10 cellular contexts compared by ENCODE assay signal in the genomic region with DNA sequence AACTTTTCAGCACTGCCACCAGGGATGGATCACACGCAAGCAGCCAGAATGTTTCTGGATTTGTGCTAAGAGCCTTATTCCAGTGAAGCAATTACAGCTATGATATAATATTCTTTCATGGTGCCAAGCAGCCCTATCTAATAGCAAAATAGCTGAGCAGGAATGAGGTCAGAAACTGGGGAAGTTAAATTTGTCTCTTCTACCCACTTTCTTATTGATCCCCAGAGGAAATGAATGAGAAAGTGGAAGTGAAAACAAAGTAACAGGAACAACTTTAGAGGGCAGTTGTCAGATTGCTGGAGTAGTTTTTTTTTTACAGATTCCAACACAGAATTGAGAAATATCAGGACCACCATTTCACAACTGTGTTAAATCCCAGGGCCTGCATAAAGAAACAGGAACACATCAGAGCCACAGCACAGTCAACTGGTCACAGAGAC. TPM values are rescaled to one million over a fixed set of nuclear protein-coding genes. Genes with fewer than 3 reads are reported as not detected.
DNase-seq lines count a peak whose midpoint lies in the region; ATAC-seq and TF ChIP-seq lines count a peak whose summit lies in the region.
"Had no signal": no experiment of that assay in that cellular context is flagged by ENCODE, and none has a peak within 500 bp of the region (broad histone marks: within the 10 kb centered on the region; RNA-seq: fewer than 3 reads in every experiment).

No MANE protein-coding gene starts in this region.

- no peak for TF ChIP-seq CTCF in activated B cell treated with CpG ODN at 0.5 μM for 24 hours (IDR thresholded peaks at IDR 0.05)
- TF ChIP-seq CTCF in esophagus muscularis mucosa (IDR thresholded peaks at IDR 0.05) = no peak
- no peak for TF ChIP-seq CTCF in WTC11 (IDR thresholded peaks at IDR 0.05)

- CTCF ChIA-PET in activated B cell treated with CpG ODN at 0.5 μM for 24 hours (lab: Charles Lee) (interaction anchor here (1.5 to 2.6 kb wide), 3 partner anchors 24 to 84 kb away, joined by 3 to 8 read pairs (median 5); no protein-coding TSS in a partner anchor), WTC11 (lab: Charles Lee) (no interaction called here)
- CTCF ChIA-PET in activated CD4-positive, alpha-beta memory T cell treated with anti-CD3 and anti-CD28 coated beads, Interleukin-2, amount 10 ng/mL, durations not matched to agents 7 days and 5 days (lab: Charles Lee) = interaction anchor here (0.5 to 0.6 kb wide), 2 partner anchors 20 to 764 kb away, joined by 3 to 4 read pairs; no protein-coding TSS in a partner anchor

- H3K4me3 Mint-ChIP-seq in activated B cell treated with CpG ODN at 0.5 μM for 24 hours = peak overlapping the region; percentile 15
- no peak overlapping the region for H3K4me3 Mint-ChIP-seq in activated CD4-positive, alpha-beta memory T cell treated with anti-CD3 and anti-CD28 coated beads, Interleukin-2, amount 10 ng/mL, durations not matched to agents 7 days and 5 days
- no peak overlapping the region for H3K4me3 Mint-ChIP-seq in WTC11

- peak overlapping the region in 2 of 4 donors; percentile 7 to 19 for H3K27ac ChIP-seq in esophagus muscularis mucosa (replicated peaks in 1 of 4)

- H3K4me3 ChIP-seq in esophagus muscularis mucosa = no peak overlapping the region

- no peaks in the 10 kb centered on the region for H3K9me3 ChIP-seq in esophagus muscularis mucosa

- H3K4me1 Mint-ChIP-seq in activated B cell treated with CpG ODN at 0.5 μM for 24 hours (peaks cover 50% of the 10 kb centered on the region), WTC11 (peaks cover 23% of the 10 kb centered on the region)
- H3K4me1 Mint-ChIP-seq in activated CD4-positive, alpha-beta memory T cell treated with anti-CD3 and anti-CD28 coated beads, Interleukin-2, amount 10 ng/mL, durations not matched to agents 7 days and 5 days = peaks cover 17% of the 10 kb centered on the region

- peak overlapping the region; percentile 50 for H3K27ac Mint-ChIP-seq in activated B cell treated with CpG ODN at 0.5 μM for 24 hours
- no peak overlapping the region for H3K27ac Mint-ChIP-seq in activated CD4-positive, alpha-beta memory T cell treated with anti-CD3 and anti-CD28 coated beads, Interleukin-2, amount 10 ng/mL, durations not matched to agents 7 days and 5 days
- H3K27ac Mint-ChIP-seq in WTC11 = no peak overlapping the region
- H3K27ac Mint-ChIP-seq: progenitor cell of endocrine pancreas had no signal

- peaks cover 0 to 4% (median 0%) of the 10 kb centered on the region in 4 donors for H3K4me1 ChIP-seq in esophagus muscularis mucosa

- H3K27me3 ChIP-seq in esophagus muscularis mucosa = no peaks in the 10 kb centered on the region

- H3K36me3 Mint-ChIP-seq in activated B cell treated with CpG ODN at 0.5 μM for 24 hours (ENCODE audit: low read depth) = peaks cover 10% of the 10 kb centered on the region
- peaks cover 35% of the 10 kb centered on the region for H3K36me3 Mint-ChIP-seq in activated CD4-positive, alpha-beta memory T cell treated with anti-CD3 and anti-CD28 coated beads, Interleukin-2, amount 10 ng/mL, durations not matched to agents 7 days and 5 days (ENCODE audit: low read depth)
- H3K36me3 Mint-ChIP-seq in WTC11 = no peaks in the 10 kb centered on the region

- POLR2A ChIA-PET in activated B cell treated with CpG ODN at 0.5 μM for 24 hours (lab: Charles Lee) (interaction anchor here (0.7 to 2.0 kb wide), 3 partner anchors 45 to 1551 kb away, joined by 3 to 8 read pairs (median 4); a partner anchor contains a TSS), WTC11 (lab: Charles Lee) (interaction anchor here (0.6 kb wide), 1 partner anchor 167 kb away, joined by 4 read pairs; no protein-coding TSS in a partner anchor)
- POLR2A ChIA-PET in activated CD4-positive, alpha-beta memory T cell treated with anti-CD3 and anti-CD28 coated beads, Interleukin-2, amount 10 ng/mL, durations not matched to agents 7 days and 5 days (lab: Charles Lee) = interaction anchor here (1.0 kb wide), 1 partner anchor 43 kb away, joined by 3 read pairs; no protein-coding TSS in a partner anchor

- DNase-seq in activated B cell treated with CpG ODN at 0.5 μM for 24 hours = no peak
- no peak for DNase-seq in sciatic nerve (ENCODE audit: low spot score)
- DNase-seq in esophagus muscularis mucosa (ENCODE audit: extremely low spot score) = no peak
- no peak for DNase-seq in activated CD4-positive, alpha-beta memory T cell treated with anti-CD3 and anti-CD28 coated beads, Interleukin-2, amount 10 ng/mL, durations not matched to agents 7 days and 5 days
- DNase-seq in NCI-H345 (lab: John Stamatoyannopoulos, UW) = no peak
- no peak for DNase-seq in WTC11 (ENCODE audit: low spot score)
- DNase-seq: activated naive CD4-positive, alpha-beta T cell treated with anti-CD3 and anti-CD28 coated beads, Interleukin-2, amount 50 U/mL, for 16 hours had no signal

- TF ChIP-seq EP300 in esophagus muscularis mucosa (IDR thresholded peaks at IDR 0.05) = no peak

- WGBS in esophagus muscularis mucosa = 95% methylated on average over 1 of the region's 1 CpG

- no peaks in the 10 kb centered on the region for H3K36me3 ChIP-seq in esophagus muscularis mucosa

- H3K9me3 Mint-ChIP-seq in activated B cell treated with CpG ODN at 0.5 μM for 24 hours (no peaks in the 10 kb centered on the region), WTC11 (no peaks in the 10 kb centered on the region)
- H3K9me3 Mint-ChIP-seq in activated CD4-positive, alpha-beta memory T cell treated with anti-CD3 and anti-CD28 coated beads, Interleukin-2, amount 10 ng/mL, durations not matched to agents 7 days and 5 days = no peaks in the 10 kb centered on the region

- TF ChIP-seq POLR2A in esophagus muscularis mucosa (IDR thresholded peaks at IDR 0.05; ENCODE audit: low read depth) = no peak

- ATAC-seq in GM19043 (IDR thresholded peaks at IDR 0.05; ENCODE audit: low read depth, unreplicated experiment) (peak; percentile 67), HG02885 (IDR thresholded peaks at IDR 0.05; ENCODE audit: poor library complexity, unreplicated experiment) (peak; percentile 85), activated B cell treated with CpG ODN at 0.5 μM for 24 hours (ENCODE audit: low read depth) (peak; percentile 93), sciatic nerve (peak; percentile 95), WTC11 (no peak)

- no peaks in the 10 kb centered on the region for H3K27me3 Mint-ChIP-seq in activated B cell treated with CpG ODN at 0.5 μM for 24 hours
- no peaks in the 10 kb centered on the region for H3K27me3 Mint-ChIP-seq in activated CD4-positive, alpha-beta memory T cell treated with anti-CD3 and anti-CD28 coated beads, Interleukin-2, amount 10 ng/mL, durations not matched to agents 7 days and 5 days
- no peaks in the 10 kb centered on the region for H3K27me3 Mint-ChIP-seq in WTC11 (ENCODE audit: low read depth)
- H3K27me3 Mint-ChIP-seq: progenitor cell of endocrine pancreas had no signal

- intact Hi-C loops in activated B cell treated with CpG ODN at 0.5 μM for 24 hours (cut with micrococcal nuclease) (loop anchor here (1.0 to 2.0 kb wide), 4 partner anchors 24 to 294 kb away; a partner anchor contains a TSS), sciatic nerve (cut with DNase I) (no loop called here), esophagus muscularis mucosa (cut with DNase I) (no loop called here)

TF ChIP-seq in WTC11, 78 proteins besides CTCF, POLR2A, EP300 and RAD21 (continues in another document):
- TF ChIP-seq, protein P1, sequence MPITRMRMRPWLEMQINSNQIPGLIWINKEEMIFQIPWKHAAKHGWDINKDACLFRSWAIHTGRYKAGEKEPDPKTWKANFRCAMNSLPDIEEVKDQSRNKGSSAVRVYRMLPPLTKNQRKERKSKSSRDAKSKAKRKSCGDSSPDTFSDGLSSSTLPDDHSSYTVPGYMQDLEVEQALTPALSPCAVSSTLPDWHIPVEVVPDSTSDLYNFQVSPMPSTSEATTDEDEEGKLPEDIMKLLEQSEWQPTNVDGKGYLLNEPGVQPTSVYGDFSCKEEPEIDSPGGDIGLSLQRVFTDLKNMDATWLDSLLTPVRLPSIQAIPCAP (CRISPR knock-in tag; IDR thresholded peaks at IDR 0.05) = no peak
- TF ChIP-seq, protein P2, sequence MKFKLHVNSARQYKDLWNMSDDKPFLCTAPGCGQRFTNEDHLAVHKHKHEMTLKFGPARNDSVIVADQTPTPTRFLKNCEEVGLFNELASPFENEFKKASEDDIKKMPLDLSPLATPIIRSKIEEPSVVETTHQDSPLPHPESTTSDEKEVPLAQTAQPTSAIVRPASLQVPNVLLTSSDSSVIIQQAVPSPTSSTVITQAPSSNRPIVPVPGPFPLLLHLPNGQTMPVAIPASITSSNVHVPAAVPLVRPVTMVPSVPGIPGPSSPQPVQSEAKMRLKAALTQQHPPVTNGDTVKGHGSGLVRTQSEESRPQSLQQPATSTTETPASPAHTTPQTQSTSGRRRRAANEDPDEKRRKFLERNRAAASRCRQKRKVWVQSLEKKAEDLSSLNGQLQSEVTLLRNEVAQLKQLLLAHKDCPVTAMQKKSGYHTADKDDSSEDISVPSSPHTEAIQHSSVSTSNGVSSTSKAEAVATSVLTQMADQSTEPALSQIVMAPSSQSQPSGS (CRISPR knock-in tag; IDR thresholded peaks at IDR 0.05; ENCODE audit: borderline replicate concordance, low read depth) = no peak
- TF ChIP-seq, protein P3, sequence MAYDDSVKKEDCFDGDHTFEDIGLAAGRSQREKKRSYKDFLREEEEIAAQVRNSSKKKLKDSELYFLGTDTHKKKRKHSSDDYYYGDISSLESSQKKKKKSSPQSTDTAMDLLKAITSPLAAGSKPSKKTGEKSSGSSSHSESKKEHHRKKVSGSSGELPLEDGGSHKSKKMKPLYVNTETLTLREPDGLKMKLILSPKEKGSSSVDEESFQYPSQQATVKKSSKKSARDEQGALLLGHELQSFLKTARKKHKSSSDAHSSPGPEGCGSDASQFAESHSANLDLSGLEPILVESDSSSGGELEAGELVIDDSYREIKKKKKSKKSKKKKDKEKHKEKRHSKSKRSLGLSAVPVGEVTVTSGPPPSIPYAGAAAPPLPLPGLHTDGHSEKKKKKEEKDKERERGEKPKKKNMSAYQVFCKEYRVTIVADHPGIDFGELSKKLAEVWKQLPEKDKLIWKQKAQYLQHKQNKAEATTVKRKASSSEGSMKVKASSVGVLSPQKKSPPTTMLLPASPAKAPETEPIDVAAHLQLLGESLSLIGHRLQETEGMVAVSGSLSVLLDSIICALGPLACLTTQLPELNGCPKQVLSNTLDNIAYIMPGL (CRISPR knock-in tag; IDR thresholded peaks at IDR 0.05) = no peak

RNA-seq across cellular contexts. Expression of a gene that starts 44.8 kb away (rescaled TPM):
- 15.5 and 17.2 TPM in 2 replicates for total RNA-seq in activated B cell treated with CpG ODN at 0.5 μM for 24 hours
- 6.4 TPM for total RNA-seq in sciatic nerve
- total RNA-seq in esophagus muscularis mucosa = 1 to 10 TPM; 1.5 to 6.8 (median 1.7) TPM
- 10 to 100 TPM; 68.7 to 70.3 TPM for total RNA-seq in activated CD4-positive, alpha-beta memory T cell treated with anti-CD3 and anti-CD28 coated beads, Interleukin-2, amount 10 ng/mL, durations not matched to agents 7 days and 5 days
- 9.2 to 10.3 TPM (median 9.8 TPM) in 3 replicates for total RNA-seq in WTC11 (2021)
